Comparison of ENCODE assay signal across 13 cellular contexts in the genomic region with DNA sequence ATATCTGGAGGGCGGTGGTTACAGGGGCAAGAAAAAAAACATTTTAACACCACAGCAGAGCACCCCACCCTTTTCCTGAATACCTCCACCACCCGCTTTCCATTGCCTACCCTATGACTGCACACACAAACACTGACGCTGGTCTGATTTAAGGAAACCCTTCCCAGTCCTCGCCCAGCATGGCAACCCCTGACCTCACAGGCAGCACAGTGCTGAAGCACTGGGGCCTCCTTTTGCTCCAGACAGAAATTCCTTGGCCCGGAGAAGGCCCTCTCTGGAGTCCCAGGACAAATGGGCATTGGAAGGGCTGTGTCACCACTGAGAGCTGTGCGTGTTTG. TPM values are rescaled to one million over a fixed set of nuclear protein-coding genes. Genes with fewer than 3 reads are reported as not detected.
DNase-seq lines count a peak whose midpoint lies in the region; ATAC-seq and TF ChIP-seq lines count a peak whose summit lies in the region.
"Had no signal": no experiment of that assay in that cellular context is flagged by ENCODE, and none has a peak within 500 bp of the region (broad histone marks: within the 10 kb centered on the region; RNA-seq: fewer than 3 reads in every experiment).

No MANE protein-coding gene starts in this region.

- H3K4me1 ChIP-seq in CD4-positive, alpha-beta memory T cell (ENCODE audit: insufficient read depth, low read length) = peaks cover 51% of the 10 kb centered on the region
- H3K4me1 ChIP-seq in MM.1S (ENCODE audit: low read length) (peaks cover 75% of the 10 kb centered on the region), gastroesophageal sphincter (no peaks in the 10 kb centered on the region), smooth muscle cell (ENCODE audit: low read depth) (no peaks in the 10 kb centered on the region), osteoblast (ENCODE audit: insufficient read depth, low read length) (peaks cover 29% of the 10 kb centered on the region)
- H3K4me1 ChIP-seq: prostate gland had no signal

- H4K20me1 ChIP-seq in MM.1S (ENCODE audit: insufficient read depth, low read length) = no peaks in the 10 kb centered on the region
- H4K20me1 ChIP-seq in smooth muscle cell (ENCODE audit: low read depth) = no peaks in the 10 kb centered on the region
- no peaks in the 10 kb centered on the region for H4K20me1 ChIP-seq in osteoblast (ENCODE audit: insufficient read depth, low read length)

- TF ChIP-seq POLR2A in gastroesophageal sphincter (IDR thresholded peaks at IDR 0.05) = no peak

- H3K4me2 ChIP-seq in MM.1S (ENCODE audit: low read depth, low read length) (peak overlapping the region; percentile 81), smooth muscle cell (no peak overlapping the region), osteoblast (ENCODE audit: insufficient read depth, low read length) (no peak overlapping the region)

- intact Hi-C loops in CD4-positive, alpha-beta memory T cell (cut with micrococcal nuclease) = no loop called here

- peaks cover 22 to 60% (median 49%) of the 10 kb centered on the region in 4 donors for H3K4me1 Mint-ChIP-seq in CD4-positive, alpha-beta memory T cell
- peaks cover 73% of the 10 kb centered on the region for H3K4me1 Mint-ChIP-seq in osteocyte (ENCODE audit: unreplicated experiment)

- no peaks in the 10 kb centered on the region for H3K27me3 Mint-ChIP-seq in CD4-positive, alpha-beta memory T cell
- no peaks in the 10 kb centered on the region for H3K27me3 Mint-ChIP-seq in osteocyte (ENCODE audit: unreplicated experiment)

- no peak overlapping the region for H3K4me3 ChIP-seq in CD4-positive, alpha-beta memory T cell (ENCODE audit: low read length in 2 of 2)
- H3K4me3 ChIP-seq in MM.1S (ENCODE audit: low read length) (peak overlapping the region; percentile 47), gastroesophageal sphincter (no peak overlapping the region), smooth muscle cell (no peak overlapping the region), osteoblast (ENCODE audit: insufficient read depth, low read length) (no peak overlapping the region)
- H3K4me3 ChIP-seq: prostate gland had no signal

- 43 to 100% methylated on average over 1 to 2 of the region's 6 CpGs for WGBS in gastroesophageal sphincter (ENCODE audit: low coverage in 1 of 2), 2 donors
- 95% methylated on average over 6 of the region's 6 CpGs for WGBS in smooth muscle cell (ENCODE audit: low lambda C conversion rate)

- H3K36me3 ChIP-seq in CD4-positive, alpha-beta memory T cell (ENCODE audit: insufficient read depth, low read length) = no peaks in the 10 kb centered on the region
- H3K36me3 ChIP-seq in MM.1S (replicated peaks; ENCODE audit: insufficient read depth, low read length) = no peaks in the 10 kb centered on the region
- H3K36me3 ChIP-seq in gastroesophageal sphincter = no peaks in the 10 kb centered on the region
- no peaks in the 10 kb centered on the region for H3K36me3 ChIP-seq in smooth muscle cell (ENCODE audit: low read depth)
- no peaks in the 10 kb centered on the region for H3K36me3 ChIP-seq in osteoblast (ENCODE audit: insufficient read depth, low read length)
- H3K36me3 ChIP-seq: prostate gland had no signal

- TF ChIP-seq EP300 in gastroesophageal sphincter (IDR thresholded peaks at IDR 0.05) = no peak

- CTCF ChIA-PET in CD4-positive, alpha-beta memory T cell (lab: Charles Lee; ENCODE audit: partially characterized antibody) = interaction anchor here (1.0 to 1.2 kb wide), 2 partner anchors 40 to 44 kb away, joined by 3 to 4 read pairs; no protein-coding TSS in a partner anchor

- peak overlapping the region in 7 of 8 donors; percentile 25 to 78 (median 71) for H3K4me3 Mint-ChIP-seq in CD4-positive, alpha-beta memory T cell
- no peak overlapping the region for H3K4me3 Mint-ChIP-seq in osteocyte (ENCODE audit: unreplicated experiment)

- peak; percentile 64 for ATAC-seq in gastroesophageal sphincter
- ATAC-seq in GM18511 (IDR thresholded peaks at IDR 0.05; ENCODE audit: unreplicated experiment) = no peak

- H3F3A ChIP-seq in MM.1S (ENCODE audit: insufficient read depth, low read length) = peaks cover 48% of the 10 kb centered on the region
- no peaks in the 10 kb centered on the region for H3F3A ChIP-seq in smooth muscle cell (ENCODE audit: low read depth)

- H3K79me2 ChIP-seq in MM.1S (ENCODE audit: low read length) = peaks cover 36% of the 10 kb centered on the region
- no peaks in the 10 kb centered on the region for H3K79me2 ChIP-seq in smooth muscle cell (ENCODE audit: low read depth)
- no peaks in the 10 kb centered on the region for H3K79me2 ChIP-seq in osteoblast (ENCODE audit: insufficient read depth, low read length)

- POLR2A ChIA-PET in CD4-positive, alpha-beta memory T cell (lab: Charles Lee; ENCODE audit: partially characterized antibody) = no interaction called here

- H3K27ac ChIP-seq in CD4-positive, alpha-beta memory T cell (ENCODE audit: low read depth, low read length) = no peak overlapping the region
- H3K27ac ChIP-seq in MM.1S (ENCODE audit: low read length) (peak overlapping the region; percentile 99), gastroesophageal sphincter (peak overlapping the region in 2 of 4 donors; percentile 31 to 35), smooth muscle cell (ENCODE audit: low read depth) (no peak overlapping the region), osteoblast (ENCODE audit: low read depth, low read length) (no peak overlapping the region)
- H3K27ac ChIP-seq: HL-60, prostate gland had no signal

- DNase-seq in CD4-positive, alpha-beta memory T cell = peak in 2 of 5 donors; percentile 5 to 29
- peak; percentile 45 for DNase-seq in MM.1S
- DNase-seq in osteocyte (ENCODE audit: extremely low spot score, unreplicated experiment) = no peak
- DNase-seq in smooth muscle cell (lab: John Stamatoyannopoulos, UW; ENCODE audit: unreplicated experiment) = no peak
- no peak for DNase-seq in osteoblast (ENCODE audit: insufficient read length, low spot score, missing footprints)
- DNase-seq: GF-D8; NCI-H1930; NCI-H748 treated with DMSO at 0.1 percent for 48 hours; stimulated activated CD4-positive, alpha-beta T cell treated with anti-CD3 and anti-CD28 coated beads, Interleukin-1b, Interleukin-23, amount 100 ng/mL, for 48 hours had no signal

- no peak overlapping the region for H2AFZ ChIP-seq in MM.1S (ENCODE audit: low read length)
- H2AFZ ChIP-seq in smooth muscle cell (ENCODE audit: low read depth) = no peak overlapping the region
- no peak overlapping the region for H2AFZ ChIP-seq in osteoblast (ENCODE audit: low read length)

- H3K9ac ChIP-seq in MM.1S (ENCODE audit: low read length) (peak overlapping the region; percentile 99), smooth muscle cell (ENCODE audit: low read depth) (no peak overlapping the region)

- no peaks in the 10 kb centered on the region for H3K27me3 ChIP-seq in CD4-positive, alpha-beta memory T cell (ENCODE audit: insufficient read depth, low read length)
- H3K27me3 ChIP-seq in MM.1S (replicated peaks; ENCODE audit: insufficient read depth, low read length) = no peaks in the 10 kb centered on the region
- H3K27me3 ChIP-seq in gastroesophageal sphincter = no peaks in the 10 kb centered on the region
- no peaks in the 10 kb centered on the region for H3K27me3 ChIP-seq in smooth muscle cell (ENCODE audit: low read depth)
- H3K27me3 ChIP-seq in osteoblast (ENCODE audit: insufficient read depth, low read length) = no peaks in the 10 kb centered on the region

- no peaks in the 10 kb centered on the region for H3K36me3 Mint-ChIP-seq in CD4-positive, alpha-beta memory T cell
- H3K36me3 Mint-ChIP-seq in osteocyte (ENCODE audit: unreplicated experiment) = no peaks in the 10 kb centered on the region

- H3K9me3 Mint-ChIP-seq in CD4-positive, alpha-beta memory T cell = no peaks in the 10 kb centered on the region
- H3K9me3 Mint-ChIP-seq in osteocyte (ENCODE audit: unreplicated experiment) = no peaks in the 10 kb centered on the region

- no peak for TF ChIP-seq CTCF in MM.1S (IDR thresholded peaks at IDR 0.05; ENCODE audit: low read length)
- TF ChIP-seq CTCF in gastroesophageal sphincter (IDR thresholded peaks at IDR 0.05) = no peak
- TF ChIP-seq CTCF in osteocyte (IDR thresholded peaks at IDR 0.05) = no peak
- TF ChIP-seq CTCF in smooth muscle cell (IDR thresholded peaks at IDR 0.05; ENCODE audit: borderline replicate concordance, insufficient read depth, poor library complexity, severe bottlenecking) = no peak
- no peak for TF ChIP-seq CTCF in osteoblast (IDR thresholded peaks at IDR 0.05; ENCODE audit: extremely low read depth, low read depth, low read length)

- H3K27ac Mint-ChIP-seq in CD4-positive, alpha-beta memory T cell = peak overlapping the region; percentile 43 to 87 (median 78)
- H3K27ac Mint-ChIP-seq in osteocyte (ENCODE audit: unreplicated experiment) = peak overlapping the region; percentile 69

- no peaks in the 10 kb centered on the region for H3K9me2 ChIP-seq in MM.1S (replicated peaks; ENCODE audit: insufficient read depth, low read length)

- H3K9me3 ChIP-seq in CD4-positive, alpha-beta memory T cell (ENCODE audit: control insufficient read depth in 1 of 2, low read length in 2 of 2) = no peaks in the 10 kb centered on the region
- no peaks in the 10 kb centered on the region for H3K9me3 ChIP-seq in MM.1S (replicated peaks; ENCODE audit: insufficient read depth, low read length)
- no peaks in the 10 kb centered on the region for H3K9me3 ChIP-seq in gastroesophageal sphincter
- no peaks in the 10 kb centered on the region for H3K9me3 ChIP-seq in smooth muscle cell (replicated peaks; ENCODE audit: low read depth)
- H3K9me3 ChIP-seq in osteoblast (ENCODE audit: low read depth, low read length) = no peaks in the 10 kb centered on the region
- H3K9me3 ChIP-seq: prostate gland had no signal

RNA-seq across cellular contexts. Expression of a gene that starts 39.2 kb away (rescaled TPM):
- 1 to 10 TPM; 3.5 to 3.8 TPM for total RNA-seq in CD4-positive, alpha-beta memory T cell
- polyA plus RNA-seq in CD4-positive, alpha-beta memory T cell = 10 to 100 TPM; 10.6 to 33.7 TPM
- total RNA-seq in gastroesophageal sphincter (1 to 10 TPM; 2.5 to 9.8 (median 3.5) TPM), osteocyte (11.0 and 16.1 TPM in 2 replicates), smooth muscle cell (22.7 and 23.6 TPM in 2 replicates), osteoblast (8.5 and 10.1 TPM in 2 replicates)
- 13.6 and 22.6 TPM in 2 replicates for polyA plus RNA-seq in smooth muscle cell
